16 cellular contexts compared by ENCODE assay signal in the genomic region with DNA sequence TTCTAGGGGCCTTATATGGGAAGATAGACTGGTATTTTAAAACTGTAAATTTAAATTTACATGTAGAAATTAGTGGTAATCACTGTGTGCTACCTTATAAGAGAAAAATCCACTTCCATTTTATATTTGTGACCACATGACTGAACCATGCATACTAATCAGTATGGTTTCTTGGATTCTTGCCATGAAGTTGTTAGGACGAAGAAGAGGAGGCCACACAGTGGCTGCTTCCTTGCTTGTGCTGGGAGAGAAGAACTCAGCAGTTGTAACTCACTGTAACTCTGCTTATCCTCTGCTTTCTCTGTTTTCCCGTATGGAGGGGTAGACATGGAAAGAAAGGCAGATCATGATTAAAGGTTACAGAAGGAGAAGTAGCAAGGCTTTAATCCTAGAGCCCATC. TPM values are rescaled to one million over a fixed set of nuclear protein-coding genes. Genes with fewer than 3 reads are reported as not detected.
DNase-seq lines count a peak whose midpoint lies in the region; ATAC-seq, FAIRE-seq and TF ChIP-seq lines count a peak whose summit lies in the region.
"Had no signal": no experiment of that assay in that cellular context is flagged by ENCODE, and none has a peak within 500 bp of the region (broad histone marks: within the 10 kb centered on the region; RNA-seq: fewer than 3 reads in every experiment).

No MANE protein-coding gene starts in this region.

- H3K79me2 ChIP-seq in astrocyte (ENCODE audit: insufficient read depth, low read length): no peaks in the 10 kb centered on the region

- no peaks in the 10 kb centered on the region for H3K27me3 ChIP-seq in cardiac muscle cell
- no peaks in the 10 kb centered on the region for H3K27me3 ChIP-seq in right atrium auricular region
- H3K27me3 ChIP-seq in astrocyte (ENCODE audit: insufficient read depth, low read length): no peaks in the 10 kb centered on the region
- H3K27me3 ChIP-seq: gastroesophageal sphincter, tibial nerve had no signal

- H3K4me1 ChIP-seq in cardiac muscle cell (ENCODE audit: low read depth): peaks cover 20% of the 10 kb centered on the region
- H3K4me1 ChIP-seq in right atrium auricular region: peaks cover 0 to 16% of the 10 kb centered on the region in 2 donors
- H3K4me1 ChIP-seq in astrocyte (ENCODE audit: insufficient read depth, low read length): peaks cover 11% of the 10 kb centered on the region

- H3K4me3 ChIP-seq in cardiac muscle cell (no peak overlapping the region), right atrium auricular region (no peak overlapping the region), astrocyte (ENCODE audit: insufficient read depth, low read depth, low read length) (no peak overlapping the region)
- H3K4me3 ChIP-seq: gastroesophageal sphincter, psoas muscle, tibial nerve had no signal

- H3K27ac Mint-ChIP-seq in astrocyte (ENCODE audit: unreplicated experiment): peak overlapping the region; percentile 22
- H3K27ac Mint-ChIP-seq: activated B cell treated with CpG ODN at 0.5 μM for 24 hours, memory B cell had no signal

- no peaks in the 10 kb centered on the region for H3K9me3 Mint-ChIP-seq in astrocyte (ENCODE audit: unreplicated experiment)
- H3K9me3 Mint-ChIP-seq: activated B cell treated with CpG ODN at 0.5 μM for 24 hours, memory B cell had no signal

- DNase-seq in cardiac muscle cell (ENCODE audit: low read depth in 1 of 2, low spot score in 1 of 2) (peak; percentile 60 to 74), right atrium auricular region (ENCODE audit: low spot score) (no peak), astrocyte (ENCODE audit: low read depth) (peak; percentile 70), left ventricle myocardium superior (no peak), superior temporal gyrus (ENCODE audit: extremely low spot score) (peak; percentile 46), SKM-1 (lab: John Stamatoyannopoulos, UW; ENCODE audit: unreplicated experiment) (no peak), GM03348 (ENCODE audit: low spot score) (no peak), NCI-H774 (lab: John Stamatoyannopoulos, UW) (no peak)
- DNase-seq: activated B cell treated with CpG ODN at 0.5 μM for 24 hours; activated T-cell treated with anti-CD3 and anti-CD28 coated beads, Interleukin-2, amount 50 U/mL, for 48 hours; caudate nucleus; GF-D8; psoas muscle had no signal

- peak; percentile 9 for FAIRE-seq in astrocyte (lab: Jason Lieb, UNC)

- no peak overlapping the region for H3K4me3 Mint-ChIP-seq in astrocyte (ENCODE audit: unreplicated experiment)
- H3K4me3 Mint-ChIP-seq: activated B cell treated with CpG ODN at 0.5 μM for 24 hours, memory B cell had no signal

- H3K36me3 ChIP-seq in cardiac muscle cell (peaks cover 21% of the 10 kb centered on the region), right atrium auricular region (peaks cover 13% of the 10 kb centered on the region), astrocyte (ENCODE audit: insufficient read depth, low read length) (peaks cover 8% of the 10 kb centered on the region)

- no peaks in the 10 kb centered on the region for H3K36me3 Mint-ChIP-seq in astrocyte (ENCODE audit: low read depth, unreplicated experiment)

- peak overlapping the region; percentile 82 for H3K27ac ChIP-seq in cardiac muscle cell
- peak overlapping the region in 1 of 2 donors; percentile 1 for H3K27ac ChIP-seq in right atrium auricular region
- H3K27ac ChIP-seq in astrocyte (ENCODE audit: low read depth, low read length): no peak overlapping the region
- H3K27ac ChIP-seq: gastroesophageal sphincter, psoas muscle had no signal

- no peak overlapping the region for H2AFZ ChIP-seq in astrocyte (ENCODE audit: low read depth, low read length)

- TF ChIP-seq CTCF in cardiac muscle cell (IDR thresholded peaks at IDR 0.05; ENCODE audit: low read depth, low read length): no peak
- no peak for TF ChIP-seq CTCF in right atrium auricular region (IDR thresholded peaks at IDR 0.05)
- no peak for TF ChIP-seq CTCF in astrocyte (IDR thresholded peaks at IDR 0.05; ENCODE audit: insufficient read depth, low read depth, low read length)

- H3K27me3 Mint-ChIP-seq in astrocyte (ENCODE audit: low read depth, unreplicated experiment): no peaks in the 10 kb centered on the region
- H3K27me3 Mint-ChIP-seq: activated B cell treated with CpG ODN at 0.5 μM for 24 hours, memory B cell had no signal

- H3K4me1 Mint-ChIP-seq in astrocyte (ENCODE audit: low read depth, unreplicated experiment): peaks cover 50% of the 10 kb centered on the region
- H3K4me1 Mint-ChIP-seq: activated B cell treated with CpG ODN at 0.5 μM for 24 hours, memory B cell had no signal

- ATAC-seq in left ventricle myocardium superior: peak; percentile 65
- ATAC-seq: gastroesophageal sphincter, psoas muscle had no signal

- no peaks in the 10 kb centered on the region for H3K9me3 ChIP-seq in cardiac muscle cell (ENCODE audit: low read depth)
- H3K9me3 ChIP-seq in right atrium auricular region: no peaks in the 10 kb centered on the region
- H3K9me3 ChIP-seq in astrocyte (ENCODE audit: insufficient read depth, low read depth, low read length): no peaks in the 10 kb centered on the region
- H3K9me3 ChIP-seq: gastroesophageal sphincter, psoas muscle, tibial nerve had no signal

- no peak overlapping the region for H3K9ac ChIP-seq in astrocyte (ENCODE audit: low read length)

- intact Hi-C loops in left ventricle myocardium superior (cut with micrococcal nuclease): no loop called here

- H4K20me1 ChIP-seq in astrocyte (ENCODE audit: insufficient read depth, low read length): no peaks in the 10 kb centered on the region

- peak overlapping the region; percentile 28 for H3K4me2 ChIP-seq in astrocyte (ENCODE audit: low read length)

RNA-seq across cellular contexts. Expression of a gene that starts 32.3 kb away (rescaled TPM):
- total RNA-seq in cardiac muscle cell: 26.6 and 40.8 TPM in 2 replicates
- 34.0 and 45.7 TPM in 2 replicates for polyA plus RNA-seq in cardiac muscle cell
- total RNA-seq in right atrium auricular region: 10 to 100 TPM; 12.5 to 14.3 TPM
- 24.2 and 25.2 TPM in 2 replicates for total RNA-seq in astrocyte
- total RNA-seq in left ventricle myocardium superior: 13.6 TPM

Comparison
In these comparisons a context has a peak if more than half of its experiments do, and no peak if none do; other contexts are left out.
1. DNase-seq: peak in cardiac muscle cell (2 of 2), astrocyte (single experiment) and superior temporal gyrus (single experiment); none in right atrium auricular region (single experiment), left ventricle myocardium superior (single experiment), SKM-1 (single experiment), GM03348 (single experiment) and NCI-H774 (single experiment).